In genomic region chr13:66037096-66037495, GRCh38 we compare ENCODE assay signal across 22 cellular contexts.
"Had no signal": no experiment of that assay in that cellular context is flagged by ENCODE, and none has a peak within 500 bp of the region (broad histone marks: within the 10 kb centered on the region; RNA-seq: fewer than 3 reads in every experiment).

No MANE protein-coding gene starts in this region.

- H3K9me3 ChIP-seq: colonic mucosa, esophagus squamous epithelium, gastrocnemius medialis, left lung, lower lobe of right lung, mucosa of descending colon had no signal

- H3K4me3 ChIP-seq: colonic mucosa, esophagus squamous epithelium, gastrocnemius medialis, heart right ventricle, left lung, lower lobe of right lung, mucosa of descending colon had no signal

- H3K36me3 ChIP-seq: colonic mucosa, esophagus squamous epithelium, gastrocnemius medialis, heart right ventricle, left lung, lower lobe of right lung had no signal

- H3K4me1 ChIP-seq: colonic mucosa, esophagus squamous epithelium, gastrocnemius medialis, left lung, lower lobe of right lung had no signal

- DNase-seq: colonic mucosa; cortex of kidney; effector CD8-positive, alpha-beta T cell; effector memory CD8-positive, alpha-beta T cell; endodermal cell; erythroblast; esophagus squamous epithelium; foreskin fibroblast; foreskin melanocyte; gastrocnemius medialis; glutamatergic neuron; head of caudate nucleus; heart right ventricle; hippocampal formation; left cardiac atrium; left lung; left ventricle myocardium superior; lower lobe of right lung; mesenchymal stem cell; mucosa of descending colon; naive B cell had no signal

- H3K27me3 ChIP-seq: colonic mucosa, gastrocnemius medialis, heart right ventricle, left lung had no signal

- H3K27ac ChIP-seq: colonic mucosa, epithelial cell of prostate, esophagus squamous epithelium, gastrocnemius medialis, heart right ventricle, left lung, lower lobe of right lung had no signal
